21 cellular contexts compared by ENCODE assay signal in the genomic region with DNA sequence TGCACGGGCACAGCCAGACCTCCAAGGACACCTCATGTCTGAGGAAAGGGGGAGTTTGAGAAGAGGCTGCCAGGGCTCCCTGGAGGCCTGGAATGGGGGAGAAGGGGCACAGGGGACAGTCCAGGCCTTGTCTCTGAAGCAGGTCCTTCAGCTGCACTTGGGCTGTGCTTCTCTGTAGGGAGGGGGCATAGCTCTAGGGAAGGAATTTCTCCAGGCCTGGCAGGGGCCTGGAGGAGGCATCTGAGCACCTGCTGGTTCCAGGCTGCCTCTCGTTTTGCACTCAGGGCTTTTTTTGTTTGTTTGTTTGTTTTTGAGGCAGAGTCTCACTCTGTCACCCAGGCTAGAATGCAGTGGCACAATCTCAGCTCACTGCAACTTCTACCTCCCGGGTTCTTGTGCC.
"Had no signal": no experiment of that assay in that cellular context is flagged by ENCODE, and none has a peak within 500 bp of the region (broad histone marks: within the 10 kb centered on the region; RNA-seq: fewer than 3 reads in every experiment).

No MANE protein-coding gene starts in this region.

- H3K9me3 Mint-ChIP-seq: activated B cell treated with CpG ODN at 0.5 μM for 24 hours; activated naive CD4-positive, alpha-beta T cell treated with anti-CD3 and anti-CD28 coated beads, Interleukin-2, amount 50 U/mL, for 72 hours; activated T-cell treated with anti-CD3 and anti-CD28 coated beads, Interleukin-2, amount 50 U/mL, for 72 hours; dendritic cell treated with granulocyte-macrophage colony-stimulating factor and Interleukin-4, amounts not matched to agents 40 ng/mL and 50 ng/mL, for 4 days; natural killer cell treated with Interleukin-12 subunit alpha and Interleukin-12 subunit beta and Interleukin-15 and Interleukin-18, amount 100 ng/mL, for 72 hours; stimulated activated naive CD8-positive, alpha-beta T cell treated with anti-CD3 and anti-CD28 coated beads, Interleukin-15, Interleukin-2, amounts not matched to agents 100 ng/mL and 50 ng/mL, for 24 hours had no signal

- H3K36me3 ChIP-seq: breast epithelium, esophagus muscularis mucosa, left lung, lower lobe of right lung, upper lobe of left lung had no signal

- H3K4me1 ChIP-seq: breast epithelium, esophagus muscularis mucosa, foreskin keratinocyte, left lung, lower lobe of right lung, upper lobe of left lung had no signal

- H3K4me3 ChIP-seq: breast epithelium, esophagus muscularis mucosa, left lung, lower lobe of right lung, spleen, upper lobe of left lung had no signal

- H3K27ac Mint-ChIP-seq: activated T-cell treated with anti-CD3 and anti-CD28 coated beads, Interleukin-2, amount 50 U/mL, for 72 hours; dendritic cell treated with granulocyte-macrophage colony-stimulating factor and Interleukin-4, amounts not matched to agents 40 ng/mL and 50 ng/mL, for 4 days; natural killer cell treated with Interleukin-12 subunit alpha and Interleukin-12 subunit beta and Interleukin-15 and Interleukin-18, amount 100 ng/mL, for 72 hours; stimulated activated naive CD8-positive, alpha-beta T cell treated with anti-CD3 and anti-CD28 coated beads, Interleukin-15, Interleukin-2, amounts not matched to agents 100 ng/mL and 50 ng/mL, for 24 hours had no signal

- H3K27me3 Mint-ChIP-seq: activated B cell treated with CpG ODN at 0.5 μM for 24 hours; dendritic cell treated with granulocyte-macrophage colony-stimulating factor and Interleukin-4, amounts not matched to agents 40 ng/mL and 50 ng/mL, for 4 days; natural killer cell treated with Interleukin-12 subunit alpha and Interleukin-12 subunit beta and Interleukin-15 and Interleukin-18, amount 100 ng/mL, for 72 hours; stimulated activated naive CD8-positive, alpha-beta T cell treated with anti-CD3 and anti-CD28 coated beads, Interleukin-15, Interleukin-2, amounts not matched to agents 100 ng/mL and 50 ng/mL, for 24 hours had no signal

- H3K27ac ChIP-seq: breast epithelium, esophagus muscularis mucosa, foreskin keratinocyte, left lung, lower lobe of right lung, spleen, upper lobe of left lung had no signal

- ATAC-seq: activated naive CD4-positive, alpha-beta T cell treated with anti-CD3 and anti-CD28 coated beads, Interleukin-2, amount 50 U/mL, for 72 hours; activated T-cell treated with anti-CD3 and anti-CD28 coated beads, Interleukin-2, amount 50 U/mL, for 72 hours; foreskin keratinocyte; left lung; lower lobe of right lung; natural killer cell treated with Interleukin-12 subunit alpha and Interleukin-12 subunit beta and Interleukin-15 and Interleukin-18, amount 100 ng/mL, for 72 hours; right cardiac atrium had no signal

- H3K4me3 Mint-ChIP-seq: activated B cell treated with CpG ODN at 0.5 μM for 24 hours; activated T-cell treated with anti-CD3 and anti-CD28 coated beads, Interleukin-2, amount 50 U/mL, for 72 hours; dendritic cell treated with granulocyte-macrophage colony-stimulating factor and Interleukin-4, amounts not matched to agents 40 ng/mL and 50 ng/mL, for 4 days; natural killer cell treated with Interleukin-12 subunit alpha and Interleukin-12 subunit beta and Interleukin-15 and Interleukin-18, amount 100 ng/mL, for 72 hours; stimulated activated naive CD8-positive, alpha-beta T cell treated with anti-CD3 and anti-CD28 coated beads, Interleukin-15, Interleukin-2, amounts not matched to agents 100 ng/mL and 50 ng/mL, for 24 hours had no signal

- DNase-seq: activated B cell treated with CpG ODN at 0.5 μM for 24 hours; activated CD4-positive, alpha-beta T cell treated with anti-CD3 and anti-CD28 coated beads, Interleukin-2, amount 50 U/mL, for 1 hour; activated naive CD4-positive, alpha-beta T cell; activated T-cell treated with anti-CD3 and anti-CD28 coated beads for 4 hours; activated T-cell treated with anti-CD3 and anti-CD28 coated beads, Interleukin-2, amount 50 U/mL, for 72 hours; central memory CD4-positive, alpha-beta T cell; foreskin keratinocyte; lower lobe of right lung; mesenchymal stem cell; posterior cingulate gyrus; spleen; T-helper 2 cell had no signal

- H3K27me3 ChIP-seq: breast epithelium, esophagus muscularis mucosa, foreskin keratinocyte, left lung, spleen, upper lobe of left lung had no signal

- H3K9me3 ChIP-seq: breast epithelium, esophagus muscularis mucosa, left lung, lower lobe of right lung, spleen, upper lobe of left lung had no signal

- H3K36me3 Mint-ChIP-seq: activated naive CD4-positive, alpha-beta T cell treated with anti-CD3 and anti-CD28 coated beads, Interleukin-2, amount 50 U/mL, for 72 hours; natural killer cell treated with Interleukin-12 subunit alpha and Interleukin-12 subunit beta and Interleukin-15 and Interleukin-18, amount 100 ng/mL, for 72 hours had no signal
